Comparison of ENCODE assay signal across 8 cellular contexts in the genomic region with DNA sequence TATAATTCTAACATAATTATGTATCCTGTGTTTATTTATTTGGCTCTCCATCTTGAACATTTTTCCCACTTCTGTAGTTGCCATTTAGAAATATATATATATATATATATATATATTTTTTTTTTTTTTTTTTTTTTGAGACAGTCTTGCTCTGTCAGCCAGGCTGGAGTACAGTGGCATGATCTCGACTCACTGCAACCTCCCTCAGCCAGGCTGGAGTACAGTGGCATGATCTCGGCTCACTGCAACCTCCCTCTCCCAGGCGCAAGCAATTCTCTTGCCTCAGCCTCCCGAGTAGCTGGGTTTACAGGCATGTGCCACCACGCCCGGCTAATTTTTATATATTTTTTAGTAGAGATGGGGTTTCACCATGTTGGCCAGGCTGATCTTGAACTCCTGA. TPM values are rescaled to one million over a fixed set of nuclear protein-coding genes. Genes with fewer than 3 reads are reported as not detected.
"Had no signal": no experiment of that assay in that cellular context is flagged by ENCODE, and none has a peak within 500 bp of the region (broad histone marks: within the 10 kb centered on the region; RNA-seq: fewer than 3 reads in every experiment).

No MANE protein-coding gene starts in this region.

RNA-seq across cellular contexts. Expression of a gene that starts 32.1 kb away (rescaled TPM):
- total RNA-seq: activated B cell treated with CpG ODN at 0.5 μM for 24 hours; activated T-cell treated with anti-CD3 and anti-CD28 coated beads, Interleukin-2, amount 50 U/mL, for 4 hours; activated T-helper 2 cell treated with anti-CD3 and anti-CD28 coated beads, Interferon-gamma antibody, Interleukin-2, Interleukin-4, amounts not matched to agents 10 μg/mL and 5 μg/mL and 100 μg/mL, durations not matched to agents 14 hours and 24 hours and 36 hours; ascending aorta; cardiac muscle cell; T-cell; T-helper 1 cell treated with Interleukin-12 subunit alpha and Interleukin-12 subunit beta and Interleukin-4 antibody, amounts not matched to agents 30 ng/mL and 1 ng/mL, for 36 hours; T-helper 17 cell had no signal
